Comparison of ENCODE assay signal across 29 cellular contexts in the genomic region with DNA sequence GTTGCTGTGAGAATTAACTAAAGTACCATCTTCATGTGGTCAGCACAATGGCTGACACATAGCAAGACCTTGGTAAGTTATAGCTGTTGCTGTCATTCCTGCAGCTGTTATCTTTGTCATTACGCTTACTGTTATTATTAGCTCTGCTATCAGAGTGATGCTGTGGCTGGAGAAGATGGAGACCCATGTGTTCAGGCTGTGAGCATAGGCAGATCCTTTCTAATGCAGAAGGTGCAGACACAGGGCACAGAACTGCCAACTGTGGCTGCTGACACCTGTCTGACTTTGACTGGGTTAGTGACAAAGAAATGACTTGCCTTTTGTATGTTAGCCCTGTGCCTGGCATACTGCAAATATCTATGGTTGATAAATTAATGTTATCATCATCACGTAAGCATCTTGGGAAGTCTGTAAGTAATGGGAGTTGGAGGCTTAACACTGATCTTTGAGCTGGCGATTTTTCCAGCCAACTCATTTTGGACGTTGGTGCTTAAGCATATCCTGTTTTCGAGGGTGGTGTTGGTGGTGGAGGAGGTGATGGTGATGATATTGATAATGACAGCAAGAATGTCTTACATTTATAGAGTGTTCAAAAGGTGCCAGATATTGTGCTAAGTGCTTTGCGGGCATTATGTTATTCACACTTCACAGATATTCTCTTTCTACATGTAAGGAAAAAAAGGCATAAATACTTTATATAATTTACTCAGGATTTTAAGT.
DNase-seq lines count a peak whose midpoint lies in the region; ATAC-seq and TF ChIP-seq lines count a peak whose summit lies in the region.
"Had no signal": no experiment of that assay in that cellular context is flagged by ENCODE, and none has a peak within 500 bp of the region (broad histone marks: within the 10 kb centered on the region; RNA-seq: fewer than 3 reads in every experiment).

No MANE protein-coding gene starts in this region.

- H3K9me2 ChIP-seq in SK-N-SH = no peaks in the 10 kb centered on the region

- no peaks in the 10 kb centered on the region for H3K27me3 ChIP-seq in sigmoid colon
- no peaks in the 10 kb centered on the region for H3K27me3 ChIP-seq in SK-N-SH (ENCODE audit: insufficient read depth)
- H3K27me3 ChIP-seq: adrenal gland, esophagus squamous epithelium, foreskin keratinocyte, neural progenitor cell, spleen, stomach had no signal

- POLR2A ChIA-PET in SK-N-SH (lab: Yijun Ruan, JAX) = no interaction called here

- H3K9me3 ChIP-seq in sigmoid colon = no peaks in the 10 kb centered on the region
- no peaks in the 10 kb centered on the region; the same call in 1 of the 2 replicates for H3K9me3 ChIP-seq in SK-N-SH
- H3K9me3 ChIP-seq: adrenal gland, esophagus squamous epithelium, lower lobe of right lung, mucosa of descending colon, spleen, stomach had no signal

- H3K9me3 Mint-ChIP-seq in activated T-cell treated with anti-CD3 and anti-CD28 coated beads, Interleukin-2, amount 50 U/mL, for 4 hours = no peaks in the 10 kb centered on the region
- no peaks in the 10 kb centered on the region for H3K9me3 Mint-ChIP-seq in T-helper 2 cell treated with Interferon-gamma antibody and Interleukin-4, amounts not matched to agents 5 μg/mL and 100 μg/mL, for 36 hours
- H3K9me3 Mint-ChIP-seq in central memory CD8-positive, alpha-beta T cell = no peaks in the 10 kb centered on the region

- TF ChIP-seq CTCF in sigmoid colon (IDR thresholded peaks at IDR 0.05) = no peak
- no peak for TF ChIP-seq CTCF in SK-N-SH (IDR thresholded peaks at IDR 0.05)

- no peak overlapping the region for H3K4me3 ChIP-seq in sigmoid colon
- no peak overlapping the region for H3K4me3 ChIP-seq in SK-N-SH (ENCODE audit: low read depth in 2 of 2, low read length in 1 of 2)
- H3K4me3 ChIP-seq: adrenal gland, esophagus squamous epithelium, lower lobe of right lung, mucosa of descending colon, neural progenitor cell, spleen, stomach had no signal

- no peaks in the 10 kb centered on the region for H3K27me3 Mint-ChIP-seq in activated T-cell treated with anti-CD3 and anti-CD28 coated beads, Interleukin-2, amount 50 U/mL, for 4 hours (ENCODE audit: low read depth)
- peaks cover 2% of the 10 kb centered on the region for H3K27me3 Mint-ChIP-seq in T-helper 2 cell treated with Interferon-gamma antibody and Interleukin-4, amounts not matched to agents 5 μg/mL and 100 μg/mL, for 36 hours (ENCODE audit: low read depth)
- no peaks in the 10 kb centered on the region for H3K27me3 Mint-ChIP-seq in central memory CD8-positive, alpha-beta T cell
- H3K27me3 Mint-ChIP-seq: B cell had no signal

- DNase-seq in activated T-cell treated with anti-CD3 and anti-CD28 coated beads, Interleukin-2, amount 50 U/mL, for 4 hours = no peak
- no peak for DNase-seq in activated T-cell treated with anti-CD3 and anti-CD28 coated beads, Interleukin-2, amount 50 U/mL, for 1 hour
- no peak for DNase-seq in T-helper 2 cell treated with Interferon-gamma antibody and Interleukin-4, amounts not matched to agents 5 μg/mL and 100 μg/mL, for 36 hours (ENCODE audit: low spot score)
- peak in 1 of 2 donors; percentile 16 for DNase-seq in central memory CD8-positive, alpha-beta T cell (ENCODE audit: low spot score in 2 of 2)
- peak; percentile 13 for DNase-seq in sigmoid colon
- DNase-seq in hippocampal formation (lab: John Stamatoyannopoulos, UW) = no peak
- DNase-seq in SK-N-SH = no peak
- DNase-seq: ACHN; activated naive CD4-positive, alpha-beta T cell; adrenal gland; DMS153; esophagus squamous epithelium; foreskin keratinocyte; head of caudate nucleus; Kasumi-1; lower lobe of right lung; mucosa of descending colon; NCI-H1436; NCI-H2081; NCI-H2227 treated with DMSO at 0.1 percent for 48 hours; NCI-H526 treated with DMSO at 0.1 percent for 48 hours; NK-92 treated with Interleukin-12 subunit alpha and Interleukin-12 subunit beta, amount 100 ng/mL, for 24 hours; right cardiac atrium; spleen; stimulated activated CD8-positive, alpha-beta memory T cell treated with anti-CD3 and anti-CD28 coated beads, Interleukin-4, amount 100 ng/mL, for 48 hours; stomach had no signal

- H2AFZ ChIP-seq in SK-N-SH (ENCODE audit: low read depth) = no peak overlapping the region
- H2AFZ ChIP-seq: neural progenitor cell had no signal

- no peak for TF ChIP-seq POLR2A in sigmoid colon (IDR thresholded peaks at IDR 0.05)

- H3K4me2 ChIP-seq in SK-N-SH = no peak overlapping the region
- H3K4me2 ChIP-seq: neural progenitor cell had no signal

- H3K4me1 Mint-ChIP-seq in activated T-cell treated with anti-CD3 and anti-CD28 coated beads, Interleukin-2, amount 50 U/mL, for 4 hours (ENCODE audit: low read depth) = peaks cover 29% of the 10 kb centered on the region
- peaks cover 28% of the 10 kb centered on the region for H3K4me1 Mint-ChIP-seq in T-helper 2 cell treated with Interferon-gamma antibody and Interleukin-4, amounts not matched to agents 5 μg/mL and 100 μg/mL, for 36 hours (ENCODE audit: low read depth)
- peaks cover 42% of the 10 kb centered on the region for H3K4me1 Mint-ChIP-seq in central memory CD8-positive, alpha-beta T cell
- H3K4me1 Mint-ChIP-seq: B cell had no signal

- no peaks in the 10 kb centered on the region for H3K79me2 ChIP-seq in SK-N-SH (ENCODE audit: insufficient read depth)

- TF ChIP-seq RAD21 in SK-N-SH (IDR thresholded peaks at IDR 0.05; ENCODE audit: low read length) = no peak

- H3K4me1 ChIP-seq in sigmoid colon (no peaks in the 10 kb centered on the region), SK-N-SH (ENCODE audit: control insufficient read depth in 1 of 2, insufficient read depth in 2 of 2, low read depth in 1 of 2, low read length in 1 of 2) (no peaks in the 10 kb centered on the region)
- H3K4me1 ChIP-seq: adrenal gland, esophagus squamous epithelium, foreskin keratinocyte, lower lobe of right lung, neural progenitor cell, spleen, stomach had no signal

- H3K27ac ChIP-seq in sigmoid colon (no peak overlapping the region), SK-N-SH (ENCODE audit: low read depth in 2 of 2, low read length in 1 of 2) (no peak overlapping the region)
- H3K27ac ChIP-seq: adrenal gland, esophagus squamous epithelium, foreskin keratinocyte, lower lobe of right lung, neural progenitor cell, stomach had no signal

- H3K36me3 ChIP-seq in sigmoid colon (no peaks in the 10 kb centered on the region), SK-N-SH (replicated peaks in 1 of 2; ENCODE audit: control insufficient read depth in 1 of 2, insufficient read depth in 2 of 2, low read length in 1 of 2) (no peaks in the 10 kb centered on the region)
- H3K36me3 ChIP-seq: adrenal gland, esophagus squamous epithelium, lower lobe of right lung, neural progenitor cell, spleen, stomach had no signal

- H3K4me3 Mint-ChIP-seq in activated T-cell treated with anti-CD3 and anti-CD28 coated beads, Interleukin-2, amount 50 U/mL, for 4 hours = no peak overlapping the region
- peak overlapping the region; percentile 5 for H3K4me3 Mint-ChIP-seq in T-helper 2 cell treated with Interferon-gamma antibody and Interleukin-4, amounts not matched to agents 5 μg/mL and 100 μg/mL, for 36 hours
- peak overlapping the region; percentile 47 for H3K4me3 Mint-ChIP-seq in central memory CD8-positive, alpha-beta T cell
- H3K4me3 Mint-ChIP-seq: B cell, neural progenitor cell had no signal

- no peaks in the 10 kb centered on the region for H3K36me3 Mint-ChIP-seq in activated T-cell treated with anti-CD3 and anti-CD28 coated beads, Interleukin-2, amount 50 U/mL, for 4 hours (ENCODE audit: insufficient read depth)
- H3K36me3 Mint-ChIP-seq in T-helper 2 cell treated with Interferon-gamma antibody and Interleukin-4, amounts not matched to agents 5 μg/mL and 100 μg/mL, for 36 hours (ENCODE audit: low read depth) = no peaks in the 10 kb centered on the region
- H3K36me3 Mint-ChIP-seq in central memory CD8-positive, alpha-beta T cell (ENCODE audit: insufficient read depth) = no peaks in the 10 kb centered on the region
- H3K36me3 Mint-ChIP-seq: neural progenitor cell had no signal

- no peak for TF ChIP-seq EP300 in sigmoid colon (IDR thresholded peaks at IDR 0.05)
- TF ChIP-seq EP300 in SK-N-SH (IDR thresholded peaks at IDR 0.05; ENCODE audit: borderline replicate concordance in 1 of 2, low read depth in 1 of 2, low read length in 1 of 2) = no peak

- 87 to 92% methylated on average over 6 of the region's 6 CpGs for WGBS in sigmoid colon, 2 donors
- 55% methylated on average over 6 of the region's 6 CpGs for WGBS in SK-N-SH (ENCODE audit: low lambda C conversion rate)

- peak overlapping the region; percentile 7 for H3K27ac Mint-ChIP-seq in T-helper 2 cell treated with Interferon-gamma antibody and Interleukin-4, amounts not matched to agents 5 μg/mL and 100 μg/mL, for 36 hours
- peak overlapping the region; percentile 74 for H3K27ac Mint-ChIP-seq in central memory CD8-positive, alpha-beta T cell (ENCODE audit: low read depth)
- H3K27ac Mint-ChIP-seq: B cell, neural progenitor cell had no signal

- H3F3A ChIP-seq in SK-N-SH (replicated peaks; ENCODE audit: insufficient read depth) = no peaks in the 10 kb centered on the region

- intact Hi-C loops in sigmoid colon (cut with DNase I) = no loop called here

- CTCF ChIA-PET in SK-N-SH (lab: Yijun Ruan, JAX) = interaction anchor here (1.7 kb wide), 1 partner anchor 24 kb away, joined by 5 read pairs; no protein-coding TSS in a partner anchor

- H4K20me1 ChIP-seq in SK-N-SH (ENCODE audit: insufficient read depth) = no peaks in the 10 kb centered on the region

- H3K9ac ChIP-seq in SK-N-SH = no peak overlapping the region
- H3K9ac ChIP-seq: neural progenitor cell had no signal

- peak; percentile 24 to 32 for ATAC-seq in activated T-cell treated with anti-CD3 and anti-CD28 coated beads, Interleukin-2, amount 50 U/mL, for 4 hours
- ATAC-seq in central memory CD8-positive, alpha-beta T cell (replicated peaks; ENCODE audit: extremely low read depth, poor library complexity, severe bottlenecking) = peak; percentile 76
- ATAC-seq: foreskin keratinocyte, lower lobe of right lung, mucosa of descending colon, SK-N-SH treated with all-trans-retinoic acid at 6 μM for 48 hours had no signal

TF ChIP-seq in SK-N-SH, 30 proteins besides CTCF, POLR2A, EP300 and RAD21 (continues in another document):
- no peak for TF ChIP-seq POLR2AphosphoS5 (IDR thresholded peaks at IDR 0.05; ENCODE audit: low read depth, low read length)
- no peak for TF ChIP-seq MXI1 (IDR thresholded peaks at IDR 0.05; ENCODE audit: low read depth, low read length)
- TF ChIP-seq GABPA (IDR thresholded peaks at IDR 0.05; ENCODE audit: low read depth) = no peak
- no peak for TF ChIP-seq MEF2A (IDR thresholded peaks at IDR 0.05; ENCODE audit: borderline replicate concordance, low read depth)
- TF ChIP-seq, protein P1, sequence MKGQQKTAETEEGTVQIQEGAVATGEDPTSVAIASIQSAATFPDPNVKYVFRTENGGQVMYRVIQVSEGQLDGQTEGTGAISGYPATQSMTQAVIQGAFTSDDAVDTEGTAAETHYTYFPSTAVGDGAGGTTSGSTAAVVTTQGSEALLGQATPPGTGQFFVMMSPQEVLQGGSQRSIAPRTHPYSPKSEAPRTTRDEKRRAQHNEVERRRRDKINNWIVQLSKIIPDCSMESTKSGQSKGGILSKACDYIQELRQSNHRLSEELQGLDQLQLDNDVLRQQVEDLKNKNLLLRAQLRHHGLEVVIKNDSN (IDR thresholded peaks at IDR 0.05; ENCODE audit: borderline replicate concordance, low read depth) = no peak
- no peak for TF ChIP-seq ELF1 (IDR thresholded peaks at IDR 0.05)
- TF ChIP-seq NRF1 (IDR thresholded peaks at IDR 0.05; ENCODE audit: low read depth, low read length) = no peak
- no peak for TF ChIP-seq RFX5 (IDR thresholded peaks at IDR 0.05; ENCODE audit: low read length)
